In the genomic region with DNA sequence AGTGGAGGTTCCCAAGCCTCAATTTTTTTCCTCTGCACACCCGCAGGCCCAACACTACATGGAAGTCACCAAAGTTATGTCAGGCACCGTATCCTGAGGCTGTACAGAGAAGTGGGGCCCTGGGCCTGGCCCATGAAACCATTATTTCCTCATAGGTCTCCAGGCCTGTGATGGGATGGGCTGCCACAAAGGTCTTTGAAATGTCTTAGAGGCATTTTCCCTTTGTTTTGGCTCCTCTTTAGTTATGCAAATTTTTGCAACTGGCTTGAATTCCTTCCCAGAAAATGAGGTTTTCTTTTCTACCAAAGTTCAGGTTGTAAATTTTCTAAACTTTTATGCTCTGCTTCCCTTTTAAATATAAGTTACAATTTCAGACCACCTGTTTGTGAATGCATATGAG, we compare ENCODE assay signal across 23 cellular contexts.
"Had no signal": no experiment of that assay in that cellular context is flagged by ENCODE, and none has a peak within 500 bp of the region (broad histone marks: within the 10 kb centered on the region; RNA-seq: fewer than 3 reads in every experiment).

No MANE protein-coding gene starts in this region.

- ATAC-seq: PC-3, Right ventricle myocardium inferior, SK-N-SH treated with all-trans-retinoic acid at 6 μM for 48 hours had no signal

- H3K27ac ChIP-seq: Peyer's patch, SJCRH30 had no signal

- H3K4me1 ChIP-seq: Peyer's patch, SJCRH30 had no signal

- H3K9me3 ChIP-seq: MG63, Peyer's patch had no signal

- H3K4me3 ChIP-seq: MG63, Peyer's patch, SJCRH30 had no signal

- H3K36me3 ChIP-seq: MG63, Peyer's patch, SJCRH30 had no signal

- H3K27me3 ChIP-seq: MG63, Peyer's patch, SJCRH30 had no signal

- DNase-seq: KBM-7, MG63, NCI-H1092, NCI-H1105 treated with DMSO at 0.1 percent for 48 hours, NCI-H1417 treated with DMSO at 0.1 percent for 48 hours, NCI-H146, NCI-H1694 treated with DMSO at 0.1 percent for 48 hours, NCI-H1930, NCI-H2081, NCI-H2107, NCI-H226, NCI-H446, NCI-H510A, NCI-H524 treated with DMSO at 0.1 percent for 48 hours, NCI-H69, NCI-H774, PC-3, Peyer's patch, SHP77 treated with DMSO at 0.1 percent for 48 hours, SJCRH30, T-helper 1 cell had no signal
